In the genomic region with DNA sequence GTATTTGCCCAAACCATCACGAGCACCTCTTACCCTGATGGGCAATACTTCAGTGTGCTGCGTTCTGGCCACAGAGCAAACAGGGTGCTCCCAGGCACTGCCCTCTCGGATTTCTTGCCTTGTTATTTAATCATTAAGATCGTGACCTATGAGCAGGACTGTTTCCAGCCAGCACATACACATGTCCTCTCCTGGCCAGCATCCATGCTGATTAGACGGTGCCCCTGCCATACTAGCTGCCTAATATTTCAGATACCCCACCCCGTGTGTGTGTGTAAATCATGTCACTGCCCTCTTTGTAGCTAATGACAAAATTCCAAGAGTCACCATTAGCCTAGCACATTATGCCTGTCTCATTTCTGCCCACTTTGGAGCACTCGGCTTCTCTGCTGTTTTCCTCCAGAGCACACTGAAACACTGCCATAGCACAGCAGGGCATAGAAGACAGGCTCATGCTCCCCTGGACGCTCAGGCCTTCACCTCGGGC, we compare ENCODE assay signal across 8 cellular contexts. TPM values are rescaled to one million over a fixed set of nuclear protein-coding genes. Genes with fewer than 3 reads are reported as not detected.
DNase-seq lines count a peak whose midpoint lies in the region; ATAC-seq and TF ChIP-seq lines count a peak whose summit lies in the region.

No MANE protein-coding gene starts in this region.

- H3K27ac Mint-ChIP-seq in H9, result peak overlapping the region; percentile 13 to 97 (median 95); a peak in 5 of 7 replicates

- no peaks in the 10 kb centered on the region for H4K20me1 ChIP-seq in H9 (ENCODE audit: control insufficient read depth, insufficient read depth, insufficient read length)

- H3K9ac ChIP-seq in H9 (ENCODE audit: extremely low read depth, insufficient read length, low read length), result peak overlapping the region; percentile 82

- H3K4me3 ChIP-seq in fibroblast of villous mesenchyme (ENCODE audit: low read depth, low read length) (peak overlapping the region; percentile 100), retinal pigment epithelial cell (ENCODE audit: low read length) (peak overlapping the region; percentile 98)

- no peak overlapping the region; the same call in 1 of the 2 replicates for H3K14ac ChIP-seq in H9 (ENCODE audit: insufficient read depth, low read length)

- ATAC-seq in HG02759 (IDR thresholded peaks at IDR 0.05; ENCODE audit: unreplicated experiment) (no peak), GM21390 (IDR thresholded peaks at IDR 0.05; ENCODE audit: unreplicated experiment) (no peak)

- WGBS in H9 (ENCODE audit: extremely low coverage, insufficient read length, low lambda C conversion rate), result no CpG with 5 or more reads among the region's 9 CpGs

- no peak overlapping the region for H3K56ac ChIP-seq in H9 (ENCODE audit: insufficient read length, low read depth, low read length)

- H3K9me3 ChIP-seq in H9 (ENCODE audit: control insufficient read depth, low read depth, low read length), result no peaks in the 10 kb centered on the region

- H4K91ac ChIP-seq in H9 (ENCODE audit: insufficient read length, low read depth, low read length), result no peak overlapping the region

- peak overlapping the region; percentile 81 for H3K4me2 ChIP-seq in H9 (ENCODE audit: insufficient read depth, insufficient read length, low read length)

- no peak overlapping the region for H2BK5ac ChIP-seq in H9 (ENCODE audit: insufficient read length, low read length)

- H3K27me3 ChIP-seq in H9 (ENCODE audit: insufficient read depth, low read length), result no peaks in the 10 kb centered on the region

- H3K23me2 ChIP-seq in H9 (ENCODE audit: insufficient read length, low read depth, low read length, poor library complexity, severe bottlenecking), result peaks cover 11% of the 10 kb centered on the region

- H2AK5ac ChIP-seq in H9 (ENCODE audit: insufficient read length, low read length), result no peak overlapping the region

- peaks cover 7% of the 10 kb centered on the region; the same call in 1 of the 2 replicates for H3K79me2 ChIP-seq in H9 (ENCODE audit: insufficient read depth, low read length)

- H3K27me3 Mint-ChIP-seq in H9 (ENCODE audit: low read depth), result no peaks in the 10 kb centered on the region

- no peak overlapping the region for H4K5ac ChIP-seq in H9 (ENCODE audit: insufficient read length, low read depth, low read length)

- H2BK20ac ChIP-seq in H9 (ENCODE audit: low read depth, low read length, poor library complexity, severe bottlenecking), result no peak overlapping the region

- H3K4me1 Mint-ChIP-seq in H9, result peaks cover 7% of the 10 kb centered on the region in 2 experiments

- H2BK12ac ChIP-seq in H9 (ENCODE audit: insufficient read length, low read depth, low read length), result no peak overlapping the region

- H3K4me1 ChIP-seq in H9 (ENCODE audit: insufficient read depth, low read length), result no peaks in the 10 kb centered on the region

- no peak overlapping the region for H3K23ac ChIP-seq in H9 (ENCODE audit: insufficient read length, low read depth, low read length)

- no peak overlapping the region for H3K27ac ChIP-seq in H9 (ENCODE audit: insufficient read length, low read depth, low read length)

- DNase-seq in H9, result no peak
- DNase-seq in fibroblast of villous mesenchyme (ENCODE audit: low read depth), result peak; percentile 22
- DNase-seq in retinal pigment epithelial cell (ENCODE audit: low read depth), result no peak
- DNase-seq in NCI-H82 treated with DMSO at 0.1 percent for 48 hours (lab: John Stamatoyannopoulos, UW; ENCODE audit: unreplicated experiment), result no peak
- DNase-seq in putamen (ENCODE audit: low spot score), result no peak

- H2BK15ac ChIP-seq in H9 (ENCODE audit: low read depth, low read length), result no peak overlapping the region

- TF ChIP-seq CTCF in H9 (conservative IDR thresholded peaks at IDR 0.05) (no peak), fibroblast of villous mesenchyme (IDR thresholded peaks at IDR 0.05; ENCODE audit: insufficient read depth, low read depth, low read length) (no peak), retinal pigment epithelial cell (conservative IDR thresholded peaks at IDR 0.05; ENCODE audit: low read depth, low read length) (no peak)

- H4K8ac ChIP-seq in H9 (replicated peaks; ENCODE audit: insufficient read length, low read depth, low read length), result no peak overlapping the region

- H3K4ac ChIP-seq in H9 (ENCODE audit: low read depth, low read length), result no peak overlapping the region

- no peak overlapping the region for H2AFZ ChIP-seq in H9 (ENCODE audit: low read length)

- no peaks in the 10 kb centered on the region for H3K9me3 Mint-ChIP-seq in H9

- H3K36me3 Mint-ChIP-seq in H9 (ENCODE audit: insufficient read depth in 1 of 3, low read depth in 3 of 3), result peaks cover 0 to 10% (median 3%) of the 10 kb centered on the region in 3 experiments; a peak in 2 of 7 replicates

- no peak overlapping the region for H2BK120ac ChIP-seq in H9 (ENCODE audit: low read depth, low read length, poor library complexity, severe bottlenecking)

- H3K79me1 ChIP-seq in H9 (ENCODE audit: insufficient read depth, low read depth, low read length, poor library complexity, severe bottlenecking), result no peaks in the 10 kb centered on the region

- no peak overlapping the region for H3T11ph ChIP-seq in H9 (ENCODE audit: low read length)

- TF ChIP-seq POLR2A in Raji (IDR thresholded peaks at IDR 0.05; ENCODE audit: insufficient read depth, low read depth, low read length), result peak; percentile 25

- no peak overlapping the region for H3K18ac ChIP-seq in H9 (ENCODE audit: insufficient read length, low read depth, low read length)

- peak overlapping the region; percentile 89 to 96 for H3K4me3 Mint-ChIP-seq in H9

RNA-seq across cellular contexts. Expression of a gene that starts 1.0 kb away (rescaled TPM):
- total RNA-seq in H9 (2021), result 4.5 and 5.6 TPM in 2 replicates
- total RNA-seq in fibroblast of villous mesenchyme, result 4.2 and 4.7 TPM in 2 replicates
